1 cellular context compared by ENCODE assay signal in the genomic region with DNA sequence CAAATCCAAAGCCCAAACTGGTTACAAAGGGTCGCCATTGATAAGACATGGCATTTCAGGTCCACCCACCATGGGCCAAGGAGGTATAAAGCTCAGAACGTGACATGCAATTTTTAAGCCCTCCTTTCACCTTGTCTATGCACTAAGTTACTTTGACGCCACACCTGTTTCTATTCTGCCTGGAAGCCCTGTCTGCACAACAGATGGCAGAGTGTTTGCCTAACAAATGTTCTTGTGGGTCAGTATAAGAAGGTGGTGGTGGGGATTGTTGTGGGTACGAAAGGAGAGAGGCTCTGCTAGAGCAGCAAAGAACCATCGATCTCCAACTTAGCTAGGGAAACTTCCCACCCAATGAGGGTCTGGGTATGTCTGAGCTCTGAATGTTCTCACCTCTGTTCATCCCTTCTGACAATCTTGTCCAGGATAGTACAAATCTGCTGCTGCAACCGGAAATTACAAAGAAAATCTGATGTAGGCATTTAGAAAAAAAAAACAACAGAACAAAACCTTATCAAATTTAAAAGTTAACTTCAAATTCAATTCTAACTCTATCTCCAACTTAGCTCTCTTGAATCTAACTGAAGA.
TF ChIP-seq lines count a peak whose summit lies in the region.

No MANE protein-coding gene starts in this region.

TF ChIP-seq in H1, 55 proteins besides CTCF, POLR2A, EP300 and RAD21:
- TF ChIP-seq RBBP5 (IDR thresholded peaks at IDR 0.05; ENCODE audit: borderline replicate concordance, low read depth, low read length) (no peak), SUZ12 (IDR thresholded peaks at IDR 0.05; ENCODE audit: low read length) (no peak), BRCA1 (IDR thresholded peaks at IDR 0.05; ENCODE audit: low read depth, low read length) (no peak)
